ENCODE assay signal across 15 cellular contexts in genomic region chr16:12545292-12545610, GRCh38.
DNase-seq lines count a peak whose midpoint lies in the region; ATAC-seq and TF ChIP-seq lines count a peak whose summit lies in the region.
"Had no signal": no experiment of that assay in that cellular context is flagged by ENCODE, and none has a peak within 500 bp of the region (broad histone marks: within the 10 kb centered on the region; RNA-seq: fewer than 3 reads in every experiment).

No MANE protein-coding gene starts in this region.

- H3K36me3 Mint-ChIP-seq in stimulated activated naive B cell treated with anti-CD40 and anti-IgM and Interleukin-4, amounts not matched to agents 10 μg/mL and 1 μg/mL and 100 μg/mL, for 72 hours: peaks cover 19 to 46% of the 10 kb centered on the region in 2 donors

- peak overlapping the region; percentile 64 for H3K4me3 ChIP-seq in OCI-LY7 (ENCODE audit: low read depth, low read length, poor library complexity, severe bottlenecking)
- H3K4me3 ChIP-seq in dorsolateral prefrontal cortex: peak overlapping the region in 2 of 59 donors; percentile 3 to 7
- H3K4me3 ChIP-seq: PC-9, SK-N-MC had no signal

- no peaks in the 10 kb centered on the region for H3K27me3 Mint-ChIP-seq in stimulated activated naive B cell treated with anti-CD40 and anti-IgM and Interleukin-4, amounts not matched to agents 10 μg/mL and 1 μg/mL and 100 μg/mL, for 72 hours

- no peak overlapping the region for H3K4me3 Mint-ChIP-seq in stimulated activated naive B cell treated with anti-CD40 and anti-IgM and Interleukin-4, amounts not matched to agents 10 μg/mL and 1 μg/mL and 100 μg/mL, for 72 hours

- no peaks in the 10 kb centered on the region for H3K9me3 Mint-ChIP-seq in stimulated activated naive B cell treated with anti-CD40 and anti-IgM and Interleukin-4, amounts not matched to agents 10 μg/mL and 1 μg/mL and 100 μg/mL, for 72 hours

- peaks cover 95% of the 10 kb centered on the region for H3K4me1 ChIP-seq in OCI-LY7 (ENCODE audit: insufficient read depth, low read length, poor library complexity, severe bottlenecking)
- H3K4me1 ChIP-seq: Caco-2 had no signal

- BruUV-seq in OCI-LY7 (replicated peaks; lab: Mats Ljungman, UMichigan): no TSS peak

- DNase-seq in COLO668 (lab: John Stamatoyannopoulos, UW; ENCODE audit: unreplicated experiment) (peak; percentile 47), OCI-LY7 (ENCODE audit: low spot score) (no peak), dorsolateral prefrontal cortex (peak in 1 of 10 donors; percentile 42), Kasumi-1 (lab: John Stamatoyannopoulos, UW) (no peak), NCI-H774 (lab: John Stamatoyannopoulos, UW) (no peak), SW 1271 (lab: John Stamatoyannopoulos, UW) (no peak)
- DNase-seq in stimulated activated naive B cell treated with anti-CD40 and anti-IgM and Interleukin-4, amounts not matched to agents 10 μg/mL and 1 μg/mL and 100 μg/mL, for 72 hours: no peak
- DNase-seq: Caco-2; HCEC 1CT; NCI-H1436; NCI-H2081; NCI-H524 treated with DMSO at 0.1 percent for 48 hours; NK-92 treated with Interleukin-12 subunit alpha and Interleukin-12 subunit beta, amount 100 ng/mL, for 24 hours; PC-9 had no signal

- H2AFZ ChIP-seq in OCI-LY7 (ENCODE audit: low read length): no peak overlapping the region
- H2AFZ ChIP-seq: PC-9 had no signal

- intact Hi-C loops in OCI-LY7 (cut with micrococcal nuclease; ENCODE audit: unreplicated experiment) (loop anchor here (5.0 to 10.0 kb wide), 4 partner anchors 72 to 272 kb away; no protein-coding TSS in a partner anchor), dorsolateral prefrontal cortex (cut with DNase I) (no loop called here)

- H3K27me3 ChIP-seq in dorsolateral prefrontal cortex: no peaks in the 10 kb centered on the region

- peak overlapping the region; percentile 92 for H3K4me2 ChIP-seq in OCI-LY7 (ENCODE audit: low read length)
- H3K4me2 ChIP-seq: PC-9 had no signal

- H3K27ac Mint-ChIP-seq in stimulated activated naive B cell treated with anti-CD40 and anti-IgM and Interleukin-4, amounts not matched to agents 10 μg/mL and 1 μg/mL and 100 μg/mL, for 72 hours: peak overlapping the region; percentile 37

- ATAC-seq in stimulated activated naive B cell treated with anti-CD40 and anti-IgM and Interleukin-4, amounts not matched to agents 10 μg/mL and 1 μg/mL and 100 μg/mL, for 72 hours (replicated peaks): no peak

- H4K20me1 ChIP-seq in OCI-LY7 (ENCODE audit: insufficient read depth, low read length): no peaks in the 10 kb centered on the region

- no peaks in the 10 kb centered on the region for H3K9me3 ChIP-seq in OCI-LY7 (ENCODE audit: low read length)
- H3K9me3 ChIP-seq: Caco-2 had no signal

- CTCF ChIA-PET in OCI-LY7 (lab: Charles Lee; ENCODE audit: unreplicated experiment): no interaction called here

- peaks cover 21% of the 10 kb centered on the region; the same call in 1 of the 2 replicates for H3K36me3 ChIP-seq in OCI-LY7 (ENCODE audit: insufficient read depth, low read length)

- peaks cover 5% of the 10 kb centered on the region; the same call in 1 of the 2 replicates for H3K79me2 ChIP-seq in OCI-LY7 (ENCODE audit: insufficient read depth, low read depth, low read length)

- no peaks in the 10 kb centered on the region for H3K9me2 ChIP-seq in OCI-LY7 (ENCODE audit: insufficient read depth, low read length)

- POLR2A ChIA-PET in OCI-LY7 (lab: Charles Lee): interaction anchor here (4.1 kb wide), 1 partner anchor 12 kb away, joined by 16 read pairs; no protein-coding TSS in a partner anchor

- H3K27ac ChIP-seq in OCI-LY7 (ENCODE audit: low read depth, low read length, poor library complexity, severe bottlenecking) (peak overlapping the region; percentile 98), dorsolateral prefrontal cortex (peak overlapping the region in 36 of 59 donors; percentile 3 to 89 (median 60))
- H3K27ac ChIP-seq: PC-9, SK-N-MC had no signal

- TF ChIP-seq CTCF in OCI-LY7 (conservative IDR thresholded peaks at IDR 0.05; ENCODE audit: low read length) (no peak), dorsolateral prefrontal cortex (IDR thresholded peaks at IDR 0.05 in 54 of 56, conservative IDR thresholded peaks at IDR 0.05 in 2 of 56; ENCODE audit: low read depth in 1 of 56, partially characterized antibody in 56 of 56) (no peak)

- peaks cover 71 to 88% of the 10 kb centered on the region in 2 donors for H3K4me1 Mint-ChIP-seq in stimulated activated naive B cell treated with anti-CD40 and anti-IgM and Interleukin-4, amounts not matched to agents 10 μg/mL and 1 μg/mL and 100 μg/mL, for 72 hours
